ENCODE assay signal across 9 cellular contexts in the genomic region with DNA sequence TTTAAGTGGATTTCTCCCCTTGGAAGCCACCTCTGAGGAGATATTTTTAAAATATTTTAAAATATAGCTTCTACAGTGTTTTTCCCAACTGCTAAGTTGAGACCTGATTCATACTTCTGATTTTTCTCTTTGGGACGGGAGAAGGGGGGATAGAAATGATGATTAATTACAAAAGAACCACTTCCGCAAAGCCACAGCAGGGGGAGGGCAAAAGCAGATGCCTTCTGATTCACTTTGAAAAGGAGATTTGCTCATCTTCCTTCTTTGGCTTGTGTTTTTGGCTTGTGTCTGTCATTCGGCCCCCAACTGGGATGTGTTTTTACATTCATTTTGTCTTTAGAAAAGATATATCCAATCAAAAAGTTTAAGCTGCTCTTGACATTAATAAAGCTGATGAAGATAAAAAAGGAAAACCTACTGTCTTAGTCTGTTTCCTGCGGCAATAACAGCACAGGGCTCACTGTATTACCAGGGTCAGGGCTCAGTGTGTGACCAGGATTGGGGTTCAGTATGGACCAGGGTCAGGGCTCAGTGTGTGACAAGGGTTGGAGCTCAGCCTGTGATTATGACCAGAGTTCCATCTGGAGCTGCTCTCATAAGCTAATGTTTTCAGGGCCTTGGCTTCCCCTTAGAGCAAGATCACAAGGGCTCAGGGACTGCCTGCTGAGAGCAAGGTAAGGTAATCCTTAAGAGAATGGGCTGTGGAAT.
DNase-seq lines count a peak whose midpoint lies in the region; ATAC-seq and TF ChIP-seq lines count a peak whose summit lies in the region.
"Had no signal": no experiment of that assay in that cellular context is flagged by ENCODE, and none has a peak within 500 bp of the region (broad histone marks: within the 10 kb centered on the region; RNA-seq: fewer than 3 reads in every experiment).

No MANE protein-coding gene starts in this region.

- TF ChIP-seq CTCF in natural killer cell (IDR thresholded peaks at IDR 0.05) (no peak), type B pancreatic cell (conservative IDR thresholded peaks at IDR 0.05) (peak; percentile 16), uterus (IDR thresholded peaks at IDR 0.05) (no peak)

- no peaks in the 10 kb centered on the region for H3K4me1 Mint-ChIP-seq in natural killer cell treated with Interleukin-12 subunit alpha and Interleukin-12 subunit beta and Interleukin-15 and Interleukin-18, amount 100 ng/mL, for 72 hours (ENCODE audit: low read depth in 2 of 2)
- H3K4me1 Mint-ChIP-seq in natural killer cell (no peaks in the 10 kb centered on the region), type B pancreatic cell (ENCODE audit: unreplicated experiment) (peaks cover 3% of the 10 kb centered on the region)

- H3K36me3 Mint-ChIP-seq in natural killer cell treated with Interleukin-12 subunit alpha and Interleukin-12 subunit beta and Interleukin-15 and Interleukin-18, amount 100 ng/mL, for 72 hours, result no peaks in the 10 kb centered on the region
- H3K36me3 Mint-ChIP-seq in natural killer cell (no peaks in the 10 kb centered on the region), type B pancreatic cell (no peaks in the 10 kb centered on the region)

- TF ChIP-seq POLR2A in uterus (IDR thresholded peaks at IDR 0.05), result no peak

- no peaks in the 10 kb centered on the region for H3K9me3 ChIP-seq in adipocyte (ENCODE audit: control insufficient read depth, low read length)
- no peaks in the 10 kb centered on the region for H3K9me3 ChIP-seq in uterus
- H3K9me3 ChIP-seq: neutrophil had no signal

- H3K27me3 Mint-ChIP-seq in natural killer cell treated with Interleukin-12 subunit alpha and Interleukin-12 subunit beta and Interleukin-15 and Interleukin-18, amount 100 ng/mL, for 72 hours, result peaks cover 23 to 60% of the 10 kb centered on the region in 2 donors
- H3K27me3 Mint-ChIP-seq in natural killer cell (ENCODE audit: low read depth in 2 of 2) (peaks cover 10 to 18% of the 10 kb centered on the region in 2 donors), type B pancreatic cell (peaks cover 23% of the 10 kb centered on the region)

- no peak for DNase-seq in natural killer cell treated with Interleukin-12 subunit alpha and Interleukin-12 subunit beta and Interleukin-15 and Interleukin-18, amount 100 ng/mL, for 72 hours (ENCODE audit: low spot score)
- no peak for DNase-seq in natural killer cell
- DNase-seq in adipocyte (ENCODE audit: low read depth), result peak; percentile 47
- DNase-seq in type B pancreatic cell (ENCODE audit: extremely low spot score, unreplicated experiment), result no peak
- no peak for DNase-seq in uterus

- no peak overlapping the region for H3K27ac ChIP-seq in uterus
- H3K27ac ChIP-seq: neutrophil had no signal

- no peaks in the 10 kb centered on the region for H3K36me3 ChIP-seq in adipocyte (ENCODE audit: control insufficient read depth, insufficient read depth, low read length, severe bottlenecking)
- H3K36me3 ChIP-seq in uterus, result no peaks in the 10 kb centered on the region
- H3K36me3 ChIP-seq: neutrophil had no signal

- H3K27me3 ChIP-seq in adipocyte (replicated peaks; ENCODE audit: control insufficient read depth, insufficient read depth, low read length) (no peaks in the 10 kb centered on the region), uterus (no peaks in the 10 kb centered on the region)

- peak overlapping the region; percentile 13 for H3K4me3 Mint-ChIP-seq in natural killer cell treated with Interleukin-12 subunit alpha and Interleukin-12 subunit beta and Interleukin-15 and Interleukin-18, amount 100 ng/mL, for 72 hours
- H3K4me3 Mint-ChIP-seq in natural killer cell (no peak overlapping the region), type B pancreatic cell (no peak overlapping the region)

- H3K9me3 Mint-ChIP-seq in natural killer cell treated with Interleukin-12 subunit alpha and Interleukin-12 subunit beta and Interleukin-15 and Interleukin-18, amount 100 ng/mL, for 72 hours, result no peaks in the 10 kb centered on the region
- H3K9me3 Mint-ChIP-seq in natural killer cell, result no peaks in the 10 kb centered on the region
- no peaks in the 10 kb centered on the region for H3K9me3 Mint-ChIP-seq in type B pancreatic cell

- H3K4me3 ChIP-seq in adipocyte (ENCODE audit: low read length), result no peak overlapping the region
- no peak overlapping the region for H3K4me3 ChIP-seq in uterus

- intact Hi-C loops in natural killer cell (cut with micrococcal nuclease), result no loop called here
- intact Hi-C loops in uterus (cut with DNase I; ENCODE audit: low total_unique reads), result no loop called here

- peak in 1 of 2 donors; percentile 51 for ATAC-seq in natural killer cell treated with Interleukin-12 subunit alpha and Interleukin-12 subunit beta and Interleukin-15 and Interleukin-18, amount 100 ng/mL, for 72 hours
- ATAC-seq in natural killer cell (no peak), HG03460 (IDR thresholded peaks at IDR 0.05; ENCODE audit: unreplicated experiment) (peak; percentile 68), GM18519 (IDR thresholded peaks at IDR 0.05; ENCODE audit: low FRiP score, unreplicated experiment) (no peak), HG02970 (IDR thresholded peaks at IDR 0.05; ENCODE audit: low FRiP score, unreplicated experiment) (no peak)

- H3K9ac ChIP-seq in adipocyte (ENCODE audit: low read length), result peak overlapping the region; percentile 34

- no peak overlapping the region for H3K27ac Mint-ChIP-seq in natural killer cell treated with Interleukin-12 subunit alpha and Interleukin-12 subunit beta and Interleukin-15 and Interleukin-18, amount 100 ng/mL, for 72 hours
- H3K27ac Mint-ChIP-seq in natural killer cell (no peak overlapping the region), type B pancreatic cell (no peak overlapping the region)

- H3K4me1 ChIP-seq in adipocyte (ENCODE audit: control insufficient read depth, insufficient read depth, low read length) (peaks cover 16% of the 10 kb centered on the region), uterus (no peaks in the 10 kb centered on the region)
